In the genomic region with DNA sequence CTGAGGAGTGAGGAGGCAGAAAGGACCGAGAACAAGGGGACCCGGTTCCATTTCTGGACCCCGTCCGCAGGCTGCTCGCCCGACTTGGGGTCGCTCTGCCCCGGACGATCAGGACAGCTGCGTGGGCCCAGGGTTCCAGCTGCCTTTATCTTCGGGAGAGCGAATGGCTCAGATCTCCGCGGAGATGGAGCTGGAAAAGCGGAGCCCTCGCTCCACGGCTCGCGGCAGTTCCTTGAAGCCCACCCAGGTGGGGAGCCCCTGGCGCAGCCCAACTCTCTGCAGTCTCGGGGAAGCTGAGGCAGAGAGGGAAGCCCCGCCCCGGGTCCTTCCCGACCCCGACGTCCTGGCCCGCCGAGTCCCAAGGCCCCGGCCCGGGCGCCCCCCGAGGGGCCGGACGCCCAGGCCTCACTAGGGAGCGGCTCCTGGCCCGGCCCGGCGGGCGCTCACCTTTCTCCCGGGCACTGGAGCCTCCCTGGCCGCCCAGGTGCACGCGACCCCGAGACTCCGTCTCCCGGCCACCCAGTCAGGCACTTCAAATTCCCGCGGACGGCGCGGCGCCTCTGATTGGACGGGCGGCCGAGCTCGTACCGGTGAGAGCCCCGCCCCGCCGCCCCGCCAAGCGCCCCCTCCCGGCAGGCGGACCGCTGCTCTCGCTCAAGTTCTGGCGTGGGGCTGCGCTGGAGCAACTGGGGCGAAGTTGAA, we compare ENCODE assay signal across 10 cellular contexts.
DNase-seq lines count a peak whose midpoint lies in the region; ATAC-seq, FAIRE-seq and TF ChIP-seq lines count a peak whose summit lies in the region.
"Had no signal": no experiment of that assay in that cellular context is flagged by ENCODE, and none has a peak within 500 bp of the region (broad histone marks: within the 10 kb centered on the region; RNA-seq: fewer than 3 reads in every experiment).

No MANE protein-coding gene starts in this region.

- peak; percentile 19 for ATAC-seq in omental fat pad (ENCODE audit: low FRiP score)

- H3K4me2 ChIP-seq in H1 (ENCODE audit: insufficient read depth in 1 of 2, low read depth in 2 of 2, low read length in 2 of 2), result peak overlapping the region; percentile 78 to 95
- H3K4me2 ChIP-seq: KMS-11 had no signal

- 4% methylated on average over 38 of the region's 69 CpGs; no CpG with 5 or more reads in 1 of the 2 experiments for WGBS in H1 (ENCODE audit: extremely low coverage in 1 of 2, insufficient coverage in 1 of 2, insufficient read length in 1 of 2, insufficient replicate concordance in 2 of 2, low coverage in 1 of 2, low lambda C conversion rate in 2 of 2, missing lambda C conversion rate in 1 of 2), 2 experiments

- H2AK5ac ChIP-seq in H1 (ENCODE audit: low read depth, low read length), result no peak overlapping the region

- H2BK15ac ChIP-seq in H1 (ENCODE audit: low read length), result no peak overlapping the region

- peaks cover 0 to 13% (median 4%) of the 10 kb centered on the region in 4 experiments; a peak in 3 of 8 replicates for H3K36me3 ChIP-seq in H1 (ENCODE audit: control insufficient read depth in 2 of 4, insufficient read depth in 4 of 4, low read length in 3 of 4)
- H3K36me3 ChIP-seq: heart left ventricle had no signal

- peak; percentile 10 for DNase-seq in GF-D8 (lab: John Stamatoyannopoulos, UW)
- peak; percentile 98 for DNase-seq in NCI-H2227 treated with DMSO at 0.1 percent for 48 hours (lab: John Stamatoyannopoulos, UW)
- peak; percentile 43 to 88 for DNase-seq in H1 (ENCODE audit: low read depth in 1 of 2, low spot score in 2 of 2)
- no peak for DNase-seq in omental fat pad (ENCODE audit: low spot score)
- DNase-seq in NCI-H2081 treated with DMSO at 0.1 percent for 48 hours (lab: John Stamatoyannopoulos, UW), result no peak
- no peak for DNase-seq in OCI-M1 (lab: John Stamatoyannopoulos, UW)
- DNase-seq in UCSD-AML1 (lab: John Stamatoyannopoulos, UW; ENCODE audit: unreplicated experiment), result no peak
- DNase-seq in HPDE6-E6E7 (ENCODE audit: extremely low spot score), result no peak

- 0 out of 2 replicates have a peak overlapping the region, but pooled peaks have one; percentile 30 for H2BK12ac ChIP-seq in H1 (ENCODE audit: low read depth, low read length)

- H3K23ac ChIP-seq in H1 (ENCODE audit: insufficient read length), result no peak overlapping the region

- no peaks in the 10 kb centered on the region for H3K9me3 ChIP-seq in H1 (ENCODE audit: insufficient read depth in 2 of 2, low read depth in 1 of 2, low read length in 1 of 2)
- H3K9me3 ChIP-seq: heart left ventricle had no signal

- TF ChIP-seq RAD21 in H1 (IDR thresholded peaks at IDR 0.05 in 1 of 2, conservative IDR thresholded peaks at IDR 0.05 in 1 of 2; ENCODE audit: low read depth in 2 of 2, low read length in 2 of 2), result peak in 1 of 2 experiments; percentile 25; a peak in 2 of 4 replicates

- peak; percentile 43 to 64 (median 60) for TF ChIP-seq CTCF in H1 (IDR thresholded peaks at IDR 0.05; ENCODE audit: control extremely low read depth in 1 of 3, insufficient read depth in 1 of 3, low read depth in 1 of 3, low read length in 3 of 3)
- TF ChIP-seq CTCF in omental fat pad (IDR thresholded peaks at IDR 0.05), result no peak

- no peaks in the 10 kb centered on the region; a peak in 1 of 7 replicates for H3K4me1 ChIP-seq in H1 (replicated peaks in 1 of 4; ENCODE audit: control insufficient read depth in 3 of 4, insufficient read depth in 4 of 4, low read length in 3 of 4)

- peaks cover 0 to 4% (median 3%) of the 10 kb centered on the region in 4 experiments; a peak in 3 of 7 replicates for H3K27me3 ChIP-seq in H1 (replicated peaks in 1 of 4; ENCODE audit: control insufficient read depth in 3 of 4, extremely low read depth in 1 of 4, insufficient read depth in 3 of 4, low read length in 3 of 4)

- H4K91ac ChIP-seq in H1 (replicated peaks; ENCODE audit: insufficient read length, low read length), result no peak overlapping the region

- H3K4ac ChIP-seq in H1 (replicated peaks; ENCODE audit: insufficient read length, low read depth, low read length), result no peak overlapping the region

- H3K79me1 ChIP-seq in H1 (ENCODE audit: low read depth, low read length), result 0 out of 2 replicates have a peak, but pooled peaks cover 2% of the 10 kb centered on the region

- H3K56ac ChIP-seq in H1 (replicated peaks; ENCODE audit: insufficient read length, low read depth, low read length), result peak overlapping the region; percentile 5

- H3K9ac ChIP-seq in H1 (replicated peaks in 1 of 4; ENCODE audit: extremely low read depth in 1 of 4, low read depth in 3 of 4, low read length in 3 of 4), result peak overlapping the region; percentile 42 to 67 (median 50); a peak in 6 of 7 replicates
- H3K9ac ChIP-seq: KMS-11 had no signal

- no peak overlapping the region for H3K18ac ChIP-seq in H1 (ENCODE audit: extremely low read depth, low read length)

- H2BK5ac ChIP-seq in H1 (ENCODE audit: low read depth, low read length), result no peak overlapping the region

- no peak overlapping the region for H3K27ac ChIP-seq in H1 (ENCODE audit: low read depth, low read length)
- H3K27ac ChIP-seq: heart left ventricle, KMS-11 had no signal

- H2BK120ac ChIP-seq in H1 (replicated peaks; ENCODE audit: low read depth, low read length), result no peak overlapping the region

- no peak overlapping the region for H3K14ac ChIP-seq in H1 (ENCODE audit: insufficient read length)

- H3K79me2 ChIP-seq in H1 (ENCODE audit: control insufficient read depth in 1 of 2, insufficient read depth in 2 of 2, low read length in 2 of 2), result peaks cover 0 to 7% of the 10 kb centered on the region in 2 experiments; a peak in 1 of 4 replicates

- peaks cover 1% of the 10 kb centered on the region; the same call in 1 of the 2 replicates for H3K23me2 ChIP-seq in H1 (ENCODE audit: low read depth, low read length)

- CTCF ChIA-PET in H1 (lab: Charles Lee; ENCODE audit: partially characterized antibody), result interaction anchor here (0.7 to 2.3 kb wide), 13 partner anchors 10 to 532 kb away, joined by 3 to 17 read pairs (median 3); no protein-coding TSS in a partner anchor

- no peak overlapping the region for H2BK20ac ChIP-seq in H1 (ENCODE audit: low read length)

- H2AFZ ChIP-seq in H1 (ENCODE audit: low read length), result 0 out of 2 replicates have a peak overlapping the region, but pooled peaks have one; percentile 99

- peak overlapping the region; percentile 11; the same call in 1 of the 2 replicates for H4K8ac ChIP-seq in H1 (ENCODE audit: extremely low read depth, insufficient read depth, low read length)

- no peaks in the 10 kb centered on the region for H4K20me1 ChIP-seq in H1 (replicated peaks in 1 of 2; ENCODE audit: control insufficient read depth in 1 of 2, insufficient read depth in 2 of 2, low read length in 2 of 2)

- POLR2A ChIA-PET in H1 (lab: Charles Lee; ENCODE audit: partially characterized antibody), result interaction anchor here (0.6 to 1.4 kb wide), 4 partner anchors 8 to 259 kb away, joined by 3 to 4 read pairs (median 3); no protein-coding TSS in a partner anchor

- no peak for TF ChIP-seq EP300 in H1 (IDR thresholded peaks at IDR 0.05; ENCODE audit: borderline replicate concordance in 1 of 2, low read depth in 2 of 2, low read length in 2 of 2)

- peak overlapping the region; percentile 77 to 91 (median 86) for H3K4me3 ChIP-seq in H1 (ENCODE audit: extremely low read depth in 1 of 4, insufficient read depth in 2 of 4, low read depth in 3 of 4, low read length in 4 of 4)

- TF ChIP-seq POLR2A in H1 (IDR thresholded peaks at IDR 0.05; ENCODE audit: control extremely low read depth in 1 of 2, low read depth in 2 of 2, low read length in 2 of 2), result peak in 1 of 2 experiments; percentile 53; a peak in 1 of 3 replicates

- no peak overlapping the region for H4K5ac ChIP-seq in H1 (ENCODE audit: insufficient read length, low read depth, low read length)

- no peak for FAIRE-seq in H1 (lab: Jason Lieb, UNC)

TF ChIP-seq in H1, 55 proteins besides CTCF, POLR2A, EP300 and RAD21 (continues in another document):
- TF ChIP-seq MAX (IDR thresholded peaks at IDR 0.05), result peak; percentile 75

Comparison
In these comparisons a context has a peak if more than half of its experiments do, and no peak if none do; other contexts are left out.
1. DNase-seq: peak in GF-D8 (single experiment), NCI-H2227 treated with DMSO at 0.1 percent for 48 hours (single experiment) and H1 (2 of 2); none in omental fat pad (single experiment), NCI-H2081 treated with DMSO at 0.1 percent for 48 hours (single experiment), OCI-M1 (single experiment), UCSD-AML1 (single experiment) and HPDE6-E6E7 (single experiment).
2. CTCF ChIP-seq: peak in H1 (3 of 3); none in omental fat pad (0 of 3).